14 cellular contexts compared by ENCODE assay signal in the genomic region with DNA sequence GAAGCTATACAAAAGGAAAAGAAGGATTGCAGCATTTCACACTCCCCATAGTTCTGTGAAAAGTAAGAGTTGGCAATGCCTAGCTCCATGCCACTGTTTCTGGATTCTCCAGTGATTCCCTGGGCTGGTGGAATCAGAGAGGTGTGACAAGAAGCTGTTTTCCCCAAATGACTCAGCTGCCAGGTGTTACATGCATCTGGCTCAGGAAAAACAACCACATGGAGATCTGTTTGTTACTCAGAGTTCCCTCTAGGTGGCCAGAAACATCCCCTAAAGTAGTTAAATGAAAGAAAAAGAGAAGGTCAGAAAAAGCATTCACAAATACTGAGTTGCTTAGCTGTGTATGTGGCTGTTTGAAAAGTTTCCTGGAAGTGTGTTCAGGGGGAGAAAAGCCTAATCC.
DNase-seq lines count a peak whose midpoint lies in the region; ATAC-seq and TF ChIP-seq lines count a peak whose summit lies in the region.
"Had no signal": no experiment of that assay in that cellular context is flagged by ENCODE, and none has a peak within 500 bp of the region (broad histone marks: within the 10 kb centered on the region; RNA-seq: fewer than 3 reads in every experiment).

No MANE protein-coding gene starts in this region.

- H3K27ac ChIP-seq in endodermal cell (ENCODE audit: low read depth, low read length) = no peak overlapping the region
- no peak overlapping the region for H3K27ac ChIP-seq in suprapubic skin
- H3K27ac ChIP-seq: BLaER1, thoracic aorta had no signal

- H3K27me3 ChIP-seq in endodermal cell (ENCODE audit: control insufficient read depth, insufficient read depth, low read length, poor library complexity, severe bottlenecking) (no peaks in the 10 kb centered on the region), suprapubic skin (peaks cover 4% of the 10 kb centered on the region)
- H3K27me3 ChIP-seq: BLaER1 had no signal

- H3K9ac ChIP-seq in endodermal cell (ENCODE audit: extremely low read depth, low read length, poor library complexity, severe bottlenecking) = no peak overlapping the region
- H3K9ac ChIP-seq: BLaER1 had no signal

- H3K4me3 ChIP-seq in endodermal cell (ENCODE audit: low read length) (no peak overlapping the region), suprapubic skin (no peak overlapping the region)
- H3K4me3 ChIP-seq: BLaER1, mucosa of descending colon, thoracic aorta had no signal

- H3K36me3 ChIP-seq in endodermal cell (ENCODE audit: control insufficient read depth, insufficient read depth, low read length) (no peaks in the 10 kb centered on the region), suprapubic skin (no peaks in the 10 kb centered on the region)
- H3K36me3 ChIP-seq: BLaER1, thoracic aorta had no signal

- H3K27me3 Mint-ChIP-seq in endodermal cell (ENCODE audit: insufficient read depth) = no peaks in the 10 kb centered on the region

- no peak for TF ChIP-seq EP300 in suprapubic skin (IDR thresholded peaks at IDR 0.05)

- H3K9me3 ChIP-seq in endodermal cell (ENCODE audit: control insufficient read depth, low read length) (no peaks in the 10 kb centered on the region), suprapubic skin (no peaks in the 10 kb centered on the region)
- H3K9me3 ChIP-seq: BLaER1, mucosa of descending colon, thoracic aorta had no signal

- no peak overlapping the region for H3K4me3 Mint-ChIP-seq in endodermal cell

- ATAC-seq in GM21360 (IDR thresholded peaks at IDR 0.05; ENCODE audit: unreplicated experiment) = peak; percentile 64
- ATAC-seq in HG03521 (IDR thresholded peaks at IDR 0.05; ENCODE audit: unreplicated experiment) = no peak
- ATAC-seq: mucosa of descending colon had no signal

- DNase-seq in DMS53 (lab: John Stamatoyannopoulos, UW) (peak; percentile 73), HT-29 (ENCODE audit: low spot score) (peak; percentile 9), endodermal cell (peak; percentile 78), T-helper 9 cell (no peak), suprapubic skin (ENCODE audit: low spot score in 2 of 2) (no peak)
- no peak for DNase-seq in activated CD4-positive, alpha-beta T cell treated with anti-CD3 and anti-CD28 coated beads, Interleukin-2, amount 50 U/mL, for 48 hours
- DNase-seq: hypothalamus; mucosa of descending colon; NK-92 treated with Interleukin-12 subunit alpha and Interleukin-12 subunit beta, amount 100 ng/mL, for 24 hours; retina had no signal

- no peaks in the 10 kb centered on the region for H3K36me3 Mint-ChIP-seq in endodermal cell (ENCODE audit: low read depth)

- H3K27ac Mint-ChIP-seq in endodermal cell = peak overlapping the region; percentile 11

- TF ChIP-seq CTCF in endodermal cell (conservative IDR thresholded peaks at IDR 0.05) (peak; percentile 65), suprapubic skin (IDR thresholded peaks at IDR 0.05) (no peak)

- no peaks in the 10 kb centered on the region for H3K9me3 Mint-ChIP-seq in endodermal cell

- TF ChIP-seq POLR2A in suprapubic skin (IDR thresholded peaks at IDR 0.05) = no peak

- H3K4me1 Mint-ChIP-seq in endodermal cell = peaks cover 31% of the 10 kb centered on the region

- H3K4me1 ChIP-seq in endodermal cell (ENCODE audit: control insufficient read depth, insufficient read depth, low read length) (peaks cover 11% of the 10 kb centered on the region), suprapubic skin (no peaks in the 10 kb centered on the region)

Comparison
In these comparisons a context has a peak if more than half of its experiments do, and no peak if none do; other contexts are left out.
1. DNase-seq: peak in DMS53 (single experiment), HT-29 (single experiment) and endodermal cell (single experiment); none in T-helper 9 cell (single experiment), suprapubic skin (0 of 2) and activated CD4-positive, alpha-beta T cell treated with anti-CD3 and anti-CD28 coated beads, Interleukin-2, amount 50 U/mL, for 48 hours (0 of 2).